10 cellular contexts compared by ENCODE assay signal in the genomic region with DNA sequence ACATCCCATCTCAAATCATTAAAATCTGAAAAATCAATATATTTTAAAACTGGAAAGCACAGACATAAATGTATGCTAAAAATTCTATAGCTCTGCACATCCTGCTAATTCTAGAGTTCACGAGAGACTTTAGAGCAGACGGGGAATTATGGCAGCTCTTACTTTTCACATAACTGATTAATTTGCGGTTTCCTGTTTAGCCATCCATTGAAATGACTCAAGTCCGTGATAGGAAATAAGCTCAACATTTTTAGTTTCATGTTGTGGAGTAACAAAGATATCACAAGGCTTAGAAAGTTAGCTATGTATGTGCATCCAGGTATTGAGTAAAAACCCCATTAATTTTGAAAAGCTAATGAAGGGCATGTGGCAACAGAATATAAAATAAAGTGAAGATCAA.
DNase-seq lines count a peak whose midpoint lies in the region; ATAC-seq, FAIRE-seq and TF ChIP-seq lines count a peak whose summit lies in the region.
"Had no signal": no experiment of that assay in that cellular context is flagged by ENCODE, and none has a peak within 500 bp of the region (broad histone marks: within the 10 kb centered on the region; RNA-seq: fewer than 3 reads in every experiment).

No MANE protein-coding gene starts in this region.

- DNase-seq in natural killer cell treated with Interleukin-12 subunit alpha and Interleukin-12 subunit beta and Interleukin-15 and Interleukin-18, amount 100 ng/mL, for 72 hours (ENCODE audit: low spot score): no peak
- DNase-seq in natural killer cell (no peak), HTR-8/SVneo (ENCODE audit: insufficient read length, low spot score) (peak; percentile 53), astrocyte of the cerebellum (ENCODE audit: low read depth) (peak; percentile 66), type B pancreatic cell (ENCODE audit: extremely low spot score, unreplicated experiment) (no peak), NCI-H2107 treated with DMSO at 0.1 percent for 48 hours (lab: John Stamatoyannopoulos, UW; ENCODE audit: unreplicated experiment) (no peak)
- DNase-seq: activated CD8-positive, alpha-beta memory T cell treated with anti-CD3 and anti-CD28 coated beads, Interleukin-2, amount 50 U/mL, for 48 hours had no signal

- H3K9me3 Mint-ChIP-seq in natural killer cell treated with Interleukin-12 subunit alpha and Interleukin-12 subunit beta and Interleukin-15 and Interleukin-18, amount 100 ng/mL, for 72 hours: peaks cover 2% of the 10 kb centered on the region
- H3K9me3 Mint-ChIP-seq in natural killer cell: no peaks in the 10 kb centered on the region
- H3K9me3 Mint-ChIP-seq in type B pancreatic cell: peaks cover 4% of the 10 kb centered on the region

- H3K4me1 Mint-ChIP-seq in natural killer cell treated with Interleukin-12 subunit alpha and Interleukin-12 subunit beta and Interleukin-15 and Interleukin-18, amount 100 ng/mL, for 72 hours (ENCODE audit: low read depth in 2 of 2): peaks cover 18 to 34% of the 10 kb centered on the region in 2 donors
- peaks cover 14 to 16% of the 10 kb centered on the region in 2 donors for H3K4me1 Mint-ChIP-seq in natural killer cell
- H3K4me1 Mint-ChIP-seq in type B pancreatic cell (ENCODE audit: unreplicated experiment): peaks cover 14% of the 10 kb centered on the region

- peak in 1 of 2 donors; percentile 73 for ATAC-seq in natural killer cell treated with Interleukin-12 subunit alpha and Interleukin-12 subunit beta and Interleukin-15 and Interleukin-18, amount 100 ng/mL, for 72 hours
- ATAC-seq in natural killer cell (no peak), GM19328 (IDR thresholded peaks at IDR 0.05; ENCODE audit: unreplicated experiment) (no peak), GM21367 (IDR thresholded peaks at IDR 0.05; ENCODE audit: unreplicated experiment) (no peak)

- intact Hi-C loops in natural killer cell (cut with micrococcal nuclease): no loop called here

- no peak overlapping the region for H3K4me3 ChIP-seq in astrocyte of the cerebellum (ENCODE audit: low read depth, low read length)
- H3K4me3 ChIP-seq: right atrium auricular region had no signal

- no peak for FAIRE-seq in HTR-8/SVneo (lab: Jason Lieb, UNC)

- H3K27ac Mint-ChIP-seq in natural killer cell treated with Interleukin-12 subunit alpha and Interleukin-12 subunit beta and Interleukin-15 and Interleukin-18, amount 100 ng/mL, for 72 hours: peak overlapping the region in 1 of 2 donors; percentile 32
- H3K27ac Mint-ChIP-seq in natural killer cell (no peak overlapping the region), type B pancreatic cell (peak overlapping the region; percentile 97)

- TF ChIP-seq CTCF in natural killer cell (IDR thresholded peaks at IDR 0.05) (no peak), astrocyte of the cerebellum (IDR thresholded peaks at IDR 0.05; ENCODE audit: low read depth, low read length, missing control alignments) (no peak), type B pancreatic cell (conservative IDR thresholded peaks at IDR 0.05) (no peak)

- no peaks in the 10 kb centered on the region for H3K36me3 Mint-ChIP-seq in natural killer cell treated with Interleukin-12 subunit alpha and Interleukin-12 subunit beta and Interleukin-15 and Interleukin-18, amount 100 ng/mL, for 72 hours
- H3K36me3 Mint-ChIP-seq in natural killer cell: no peaks in the 10 kb centered on the region
- peaks cover 25% of the 10 kb centered on the region for H3K36me3 Mint-ChIP-seq in type B pancreatic cell

- H3K27me3 Mint-ChIP-seq in natural killer cell treated with Interleukin-12 subunit alpha and Interleukin-12 subunit beta and Interleukin-15 and Interleukin-18, amount 100 ng/mL, for 72 hours: peaks cover 0 to 3% of the 10 kb centered on the region in 2 donors
- H3K27me3 Mint-ChIP-seq in natural killer cell (ENCODE audit: low read depth in 2 of 2): no peaks in the 10 kb centered on the region
- H3K27me3 Mint-ChIP-seq in type B pancreatic cell: no peaks in the 10 kb centered on the region

- in situ Hi-C loops in astrocyte of the cerebellum (cut with HindIII; ENCODE audit: low sequenced_read_pairs): no loop called here

- peak overlapping the region; percentile 44 for H3K4me3 Mint-ChIP-seq in natural killer cell treated with Interleukin-12 subunit alpha and Interleukin-12 subunit beta and Interleukin-15 and Interleukin-18, amount 100 ng/mL, for 72 hours
- H3K4me3 Mint-ChIP-seq in natural killer cell (no peak overlapping the region), type B pancreatic cell (peak overlapping the region; percentile 62)

Comparison
In these comparisons a context has a peak if more than half of its experiments do, and no peak if none do; other contexts are left out.
1. DNase-seq: peak in HTR-8/SVneo (single experiment) and astrocyte of the cerebellum (single experiment); none in natural killer cell treated with Interleukin-12 subunit alpha and Interleukin-12 subunit beta and Interleukin-15 and Interleukin-18, amount 100 ng/mL, for 72 hours (single experiment), natural killer cell (single experiment), type B pancreatic cell (single experiment) and NCI-H2107 treated with DMSO at 0.1 percent for 48 hours (single experiment).